Comparison of ENCODE assay signal across 1 cellular context in genomic region chr10:97445722-97446639, GRCh38.
TF ChIP-seq lines count a peak whose summit lies in the region.

A gene with protein sequence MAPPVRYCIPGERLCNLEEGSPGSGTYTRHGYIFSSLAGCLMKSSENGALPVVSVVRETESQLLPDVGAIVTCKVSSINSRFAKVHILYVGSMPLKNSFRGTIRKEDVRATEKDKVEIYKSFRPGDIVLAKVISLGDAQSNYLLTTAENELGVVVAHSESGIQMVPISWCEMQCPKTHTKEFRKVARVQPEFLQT (minus strand): TSS chr10:97446006. CDS start chr10:97445985, 21 bp downstream.
Gene ZDHHC16 (plus strand): TSS chr10:97446175. CDS start chr10:97451676, 5,501 bp downstream.

TF ChIP-seq in K562, 482 proteins besides CTCF, POLR2A, EP300 and RAD21 (continued from another document and continues in another):
- peak; percentile 51; the same call in 1 of the 2 replicates for TF ChIP-seq NKRF (IDR thresholded peaks at IDR 0.05; ENCODE audit: borderline replicate concordance)
- peak; percentile 30; the same call in 1 of the 2 replicates for TF ChIP-seq L3MBTL2 (IDR thresholded peaks at IDR 0.05)
- TF ChIP-seq FOS (IDR thresholded peaks at IDR 0.05; ENCODE audit: extremely low read depth, insufficient read length) = peak; percentile 88
- peak; percentile 100 for TF ChIP-seq LCOR (CRISPR knock-in tag; IDR thresholded peaks at IDR 0.05)
- no peak for TF ChIP-seq SMAD1 (IDR thresholded peaks at IDR 0.05; ENCODE audit: low read depth, low read length, partially characterized antibody)
- no peak for TF ChIP-seq TEAD2 (tag; IDR thresholded peaks at IDR 0.05)
- TF ChIP-seq CEBPG (CRISPR knock-in tag; IDR thresholded peaks at IDR 0.05) = no peak
- TF ChIP-seq CEBPG (tag; conservative IDR thresholded peaks at IDR 0.05 in 1 of 2, IDR thresholded peaks at IDR 0.05 in 1 of 2) = no peak
- TF ChIP-seq CTBP1 (IDR thresholded peaks at IDR 0.05; ENCODE audit: borderline replicate concordance) = peak; percentile 73
- TF ChIP-seq ZBTB40 (IDR thresholded peaks at IDR 0.05) = peak; percentile 52; the same call in 1 of the 2 replicates
- TF ChIP-seq ZBTB40 (CRISPR knock-in tag; IDR thresholded peaks at IDR 0.05) = no peak
- no peak for TF ChIP-seq SMAD2 (IDR thresholded peaks at IDR 0.05; ENCODE audit: low read depth, low read length)
- no peak for TF ChIP-seq NFE2L1 (tag; IDR thresholded peaks at IDR 0.05; ENCODE audit: borderline replicate concordance, low read depth)
- TF ChIP-seq RBM15 (IDR thresholded peaks at IDR 0.05; ENCODE audit: insufficient read depth, low read length) = no peak
- peak; percentile 41; the same call in 1 of the 2 replicates for TF ChIP-seq CXXC5 (CRISPR knock-in tag; IDR thresholded peaks at IDR 0.05)
- TF ChIP-seq, protein P1, sequence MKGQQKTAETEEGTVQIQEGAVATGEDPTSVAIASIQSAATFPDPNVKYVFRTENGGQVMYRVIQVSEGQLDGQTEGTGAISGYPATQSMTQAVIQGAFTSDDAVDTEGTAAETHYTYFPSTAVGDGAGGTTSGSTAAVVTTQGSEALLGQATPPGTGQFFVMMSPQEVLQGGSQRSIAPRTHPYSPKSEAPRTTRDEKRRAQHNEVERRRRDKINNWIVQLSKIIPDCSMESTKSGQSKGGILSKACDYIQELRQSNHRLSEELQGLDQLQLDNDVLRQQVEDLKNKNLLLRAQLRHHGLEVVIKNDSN (CRISPR knock-in tag; IDR thresholded peaks at IDR 0.05) = peak; percentile 79
- no peak for TF ChIP-seq PHTF2 (CRISPR knock-in tag; IDR thresholded peaks at IDR 0.05)
- peak; percentile 91 for TF ChIP-seq C11orf30 (IDR thresholded peaks at IDR 0.05; ENCODE audit: low read depth)
- TF ChIP-seq MED1 (CRISPR knock-in tag; IDR thresholded peaks at IDR 0.05; ENCODE audit: borderline replicate concordance) = no peak
- no peak for TF ChIP-seq MCM2 (IDR thresholded peaks at IDR 0.05; ENCODE audit: low read depth)
- TF ChIP-seq BCL6 (CRISPR knock-in tag; IDR thresholded peaks at IDR 0.05) = no peak
- peak; percentile 57; the same call in 1 of the 2 replicates for TF ChIP-seq NR2C1 (IDR thresholded peaks at IDR 0.05)
- 0 out of 2 replicates have a peak, but pooled peaks have one; percentile 34 for TF ChIP-seq NR2C1 (tag; IDR thresholded peaks at IDR 0.05)
- TF ChIP-seq FUS (optimal IDR thresholded peaks at IDR 0.05; ENCODE audit: low read depth, low read length) = no peak
- TF ChIP-seq EP400 (IDR thresholded peaks at IDR 0.05) = peak; percentile 74
- TF ChIP-seq ZNF175 (CRISPR knock-in tag; IDR thresholded peaks at IDR 0.05; ENCODE audit: low read depth) = no peak
- TF ChIP-seq ZNF12 (CRISPR knock-in tag; IDR thresholded peaks at IDR 0.05) = no peak
- TF ChIP-seq HES1 (IDR thresholded peaks at IDR 0.05; ENCODE audit: low read depth) = no peak
- no peak for TF ChIP-seq HBP1 (CRISPR knock-in tag; IDR thresholded peaks at IDR 0.05)
- no peak for TF ChIP-seq TARDBP (IDR thresholded peaks at IDR 0.05)
- TF ChIP-seq FOXJ3 (CRISPR knock-in tag; IDR thresholded peaks at IDR 0.05) = no peak
- TF ChIP-seq RFX5 (IDR thresholded peaks at IDR 0.05; ENCODE audit: low read depth, low read length) = no peak
- TF ChIP-seq ZNF24 (IDR thresholded peaks at IDR 0.05) = no peak
- peak; percentile 42 to 93 (median 83) for TF ChIP-seq YY1 (IDR thresholded peaks at IDR 0.05; ENCODE audit: borderline replicate concordance in 1 of 3, control insufficient read depth in 1 of 3, extremely low read depth in 1 of 3, insufficient read depth in 3 of 3, insufficient read length in 1 of 3, insufficient replicate concordance in 2 of 3, low read depth in 1 of 3, low read length in 2 of 3)
- TF ChIP-seq ZNF561 (CRISPR knock-in tag; conservative IDR thresholded peaks at IDR 0.05) = no peak
- TF ChIP-seq ELK1 (CRISPR knock-in tag; IDR thresholded peaks at IDR 0.05) = no peak
- TF ChIP-seq SUPT5H (IDR thresholded peaks at IDR 0.05) = peak; percentile 71
- TF ChIP-seq ZBTB33 (CRISPR knock-in tag; IDR thresholded peaks at IDR 0.05) = no peak
- no peak for TF ChIP-seq ZNF263 (CRISPR knock-in tag; IDR thresholded peaks at IDR 0.05; ENCODE audit: borderline replicate concordance)
- no peak for TF ChIP-seq CEBPB (tag; IDR thresholded peaks at IDR 0.05)
- TF ChIP-seq, protein P2, sequence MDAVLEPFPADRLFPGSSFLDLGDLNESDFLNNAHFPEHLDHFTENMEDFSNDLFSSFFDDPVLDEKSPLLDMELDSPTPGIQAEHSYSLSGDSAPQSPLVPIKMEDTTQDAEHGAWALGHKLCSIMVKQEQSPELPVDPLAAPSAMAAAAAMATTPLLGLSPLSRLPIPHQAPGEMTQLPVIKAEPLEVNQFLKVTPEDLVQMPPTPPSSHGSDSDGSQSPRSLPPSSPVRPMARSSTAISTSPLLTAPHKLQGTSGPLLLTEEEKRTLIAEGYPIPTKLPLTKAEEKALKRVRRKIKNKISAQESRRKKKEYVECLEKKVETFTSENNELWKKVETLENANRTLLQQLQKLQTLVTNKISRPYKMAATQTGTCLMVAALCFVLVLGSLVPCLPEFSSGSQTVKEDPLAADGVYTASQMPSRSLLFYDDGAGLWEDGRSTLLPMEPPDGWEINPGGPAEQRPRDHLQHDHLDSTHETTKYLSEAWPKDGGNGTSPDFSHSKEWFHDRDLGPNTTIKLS (IDR thresholded peaks at IDR 0.05; ENCODE audit: borderline replicate concordance, low read depth) = 0 out of 2 replicates have a peak, but pooled peaks have one; percentile 82
- peak; percentile 35; the same call in 1 of the 2 replicates for TF ChIP-seq POLR2AphosphoS5 (IDR thresholded peaks at IDR 0.05; ENCODE audit: control insufficient read depth, insufficient read depth, low read depth, low read length)
- TF ChIP-seq TCF7 (IDR thresholded peaks at IDR 0.05; ENCODE audit: borderline replicate concordance) = no peak
- no peak for TF ChIP-seq SAFB2 (IDR thresholded peaks at IDR 0.05; ENCODE audit: borderline replicate concordance, low read depth, low read length, severe bottlenecking)
